Comparison of ENCODE assay signal across 8 cellular contexts in genomic region chr5:96870094-96871021, GRCh38. TPM values are rescaled to one million over a fixed set of nuclear protein-coding genes. Genes with fewer than 3 reads are reported as not detected.
A peak's percentile ranks its signal among the peaks of the same experiment; 100 is the strongest.
DNase-seq lines count a peak whose midpoint lies in the region; ATAC-seq and TF ChIP-seq lines count a peak whose summit lies in the region.

No MANE protein-coding gene starts in this region.

- DNase-seq in fibroblast of mammary gland (ENCODE audit: low read depth) (peak; percentile 39), ascending aorta (ENCODE audit: low spot score in 2 of 2) (no peak), CD1c-positive myeloid dendritic cell (ENCODE audit: extremely low spot score) (no peak), OCI-M2 (lab: John Stamatoyannopoulos, UW; ENCODE audit: unreplicated experiment) (no peak), H7 (no peak)

- no peaks in the 10 kb centered on the region for H3K36me3 ChIP-seq in ascending aorta
- no peaks in the 10 kb centered on the region for H3K36me3 ChIP-seq in H7 (replicated peaks; ENCODE audit: control insufficient read depth, insufficient read depth, low read length)

- intact Hi-C loops in ascending aorta (cut with DNase I), result no loop called here

- H3K9me3 ChIP-seq in ascending aorta, result no peaks in the 10 kb centered on the region

- H3K27ac ChIP-seq in ascending aorta, result no peak overlapping the region

- no peaks in the 10 kb centered on the region for H3K4me1 ChIP-seq in ascending aorta

- H3K4me3 ChIP-seq in fibroblast of mammary gland (ENCODE audit: control insufficient read depth, low read depth, low read length) (no peak overlapping the region), ascending aorta (no peak overlapping the region), H7 (ENCODE audit: insufficient read depth, low read depth, low read length) (no peak overlapping the region)

- no peaks in the 10 kb centered on the region for H3K27me3 ChIP-seq in ascending aorta
- H3K27me3 ChIP-seq in H7 (ENCODE audit: control insufficient read depth, insufficient read depth, low read length), result no peaks in the 10 kb centered on the region

- TF ChIP-seq CTCF in fibroblast of mammary gland (conservative IDR thresholded peaks at IDR 0.05; ENCODE audit: control insufficient read depth, insufficient read depth, low read depth, low read length) (no peak), ascending aorta (IDR thresholded peaks at IDR 0.05) (no peak)

- ATAC-seq in GM18517 (IDR thresholded peaks at IDR 0.05; ENCODE audit: unreplicated experiment) (peak; percentile 84), GM21529 (IDR thresholded peaks at IDR 0.05; ENCODE audit: unreplicated experiment) (peak; percentile 82), HG03558 (IDR thresholded peaks at IDR 0.05; ENCODE audit: extremely low read depth, unreplicated experiment) (peak; percentile 54)

RNA-seq across cellular contexts. Expression of gene ERAP2, which starts 5.9 kb away (rescaled TPM):
- total RNA-seq in ascending aorta, result 20.6 TPM
- 0.67 TPM in 1 of 2 replicates, not detected in the other for total RNA-seq in H7 (2014; rRNA removed; shearing (Covaris generic))

Comparison
In these comparisons a context has a peak if more than half of its experiments do, and no peak if none do; other contexts are left out.
1. RNA of gene ERAP2, which starts 5.9 kb away (total RNA-seq): 20.6 TPM in ascending aorta (single experiment); 0.67 TPM in H7; every median in the first group is over 10 times any median in the second.
2. Peak in every context shown above with its lines, with median percentiles within 50 percentile points of each other: ATAC-seq.